2 cellular contexts compared by ENCODE assay signal in genomic region chr10:71244638-71245419, GRCh38.
TF ChIP-seq lines count a peak whose summit lies in the region.

No MANE protein-coding gene starts in this region.

TF ChIP-seq in HEK293, 187 proteins besides CTCF, POLR2A, EP300 and RAD21 (continues in another document):
- no peak for TF ChIP-seq SETDB1 (IDR thresholded peaks at IDR 0.05; ENCODE audit: insufficient read length, low read length)
- TF ChIP-seq ZXDB (tag by site-specific recombination; IDR thresholded peaks at IDR 0.05), result no peak
- TF ChIP-seq ZNF600 (tag by site-specific recombination; IDR thresholded peaks at IDR 0.05), result 0 out of 2 replicates have a peak, but pooled peaks have one; percentile 13
- no peak for TF ChIP-seq ZBTB11 (tag by site-specific recombination; conservative IDR thresholded peaks at IDR 0.05; ENCODE audit: low read depth)
- TF ChIP-seq ZSCAN23 (tag by site-specific recombination; IDR thresholded peaks at IDR 0.05), result no peak
- no peak for TF ChIP-seq ZNF544 (tag by site-specific recombination; IDR thresholded peaks at IDR 0.05)
- no peak for TF ChIP-seq SCRT1 (tag by site-specific recombination; IDR thresholded peaks at IDR 0.05; ENCODE audit: borderline replicate concordance)
- no peak for TF ChIP-seq PRDM4 (tag by site-specific recombination; IDR thresholded peaks at IDR 0.05)
- TF ChIP-seq, protein P1, sequence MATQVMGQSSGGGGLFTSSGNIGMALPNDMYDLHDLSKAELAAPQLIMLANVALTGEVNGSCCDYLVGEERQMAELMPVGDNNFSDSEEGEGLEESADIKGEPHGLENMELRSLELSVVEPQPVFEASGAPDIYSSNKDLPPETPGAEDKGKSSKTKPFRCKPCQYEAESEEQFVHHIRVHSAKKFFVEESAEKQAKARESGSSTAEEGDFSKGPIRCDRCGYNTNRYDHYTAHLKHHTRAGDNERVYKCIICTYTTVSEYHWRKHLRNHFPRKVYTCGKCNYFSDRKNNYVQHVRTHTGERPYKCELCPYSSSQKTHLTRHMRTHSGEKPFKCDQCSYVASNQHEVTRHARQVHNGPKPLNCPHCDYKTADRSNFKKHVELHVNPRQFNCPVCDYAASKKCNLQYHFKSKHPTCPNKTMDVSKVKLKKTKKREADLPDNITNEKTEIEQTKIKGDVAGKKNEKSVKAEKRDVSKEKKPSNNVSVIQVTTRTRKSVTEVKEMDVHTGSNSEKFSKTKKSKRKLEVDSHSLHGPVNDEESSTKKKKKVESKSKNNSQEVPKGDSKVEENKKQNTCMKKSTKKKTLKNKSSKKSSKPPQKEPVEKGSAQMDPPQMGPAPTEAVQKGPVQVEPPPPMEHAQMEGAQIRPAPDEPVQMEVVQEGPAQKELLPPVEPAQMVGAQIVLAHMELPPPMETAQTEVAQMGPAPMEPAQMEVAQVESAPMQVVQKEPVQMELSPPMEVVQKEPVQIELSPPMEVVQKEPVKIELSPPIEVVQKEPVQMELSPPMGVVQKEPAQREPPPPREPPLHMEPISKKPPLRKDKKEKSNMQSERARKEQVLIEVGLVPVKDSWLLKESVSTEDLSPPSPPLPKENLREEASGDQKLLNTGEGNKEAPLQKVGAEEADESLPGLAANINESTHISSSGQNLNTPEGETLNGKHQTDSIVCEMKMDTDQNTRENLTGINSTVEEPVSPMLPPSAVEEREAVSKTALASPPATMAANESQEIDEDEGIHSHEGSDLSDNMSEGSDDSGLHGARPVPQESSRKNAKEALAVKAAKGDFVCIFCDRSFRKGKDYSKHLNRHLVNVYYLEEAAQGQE (tag by site-specific recombination; IDR thresholded peaks at IDR 0.05), result no peak
- TF ChIP-seq ZNF558 (tag by site-specific recombination; IDR thresholded peaks at IDR 0.05), result no peak
- TF ChIP-seq ZNF571 (tag by site-specific recombination; IDR thresholded peaks at IDR 0.05), result no peak
- TF ChIP-seq SP2 (tag by site-specific recombination; IDR thresholded peaks at IDR 0.05), result peak; percentile 26; the same call in 1 of the 2 replicates
- no peak for TF ChIP-seq YY1 (tag by site-specific recombination; IDR thresholded peaks at IDR 0.05)
- TF ChIP-seq ZNF362 (tag by site-specific recombination; IDR thresholded peaks at IDR 0.05), result no peak
- TF ChIP-seq ZNF19 (tag by site-specific recombination; IDR thresholded peaks at IDR 0.05; ENCODE audit: low read depth), result no peak
- no peak for TF ChIP-seq ZNF423 (tag by site-specific recombination; IDR thresholded peaks at IDR 0.05)
- TF ChIP-seq TCF7L2 (IDR thresholded peaks at IDR 0.05; ENCODE audit: borderline replicate concordance, low read depth, low read length), result no peak
- no peak for TF ChIP-seq KLF1 (tag by site-specific recombination; IDR thresholded peaks at IDR 0.05)
- TF ChIP-seq KLF8 (tag by site-specific recombination; IDR thresholded peaks at IDR 0.05), result no peak
- no peak for TF ChIP-seq HOXA7 (CRISPR knock-in tag; IDR thresholded peaks at IDR 0.05; ENCODE audit: borderline replicate concordance)

TF ChIP-seq in K562, 482 proteins besides CTCF, POLR2A, EP300 and RAD21:
- TF ChIP-seq, protein P2, sequence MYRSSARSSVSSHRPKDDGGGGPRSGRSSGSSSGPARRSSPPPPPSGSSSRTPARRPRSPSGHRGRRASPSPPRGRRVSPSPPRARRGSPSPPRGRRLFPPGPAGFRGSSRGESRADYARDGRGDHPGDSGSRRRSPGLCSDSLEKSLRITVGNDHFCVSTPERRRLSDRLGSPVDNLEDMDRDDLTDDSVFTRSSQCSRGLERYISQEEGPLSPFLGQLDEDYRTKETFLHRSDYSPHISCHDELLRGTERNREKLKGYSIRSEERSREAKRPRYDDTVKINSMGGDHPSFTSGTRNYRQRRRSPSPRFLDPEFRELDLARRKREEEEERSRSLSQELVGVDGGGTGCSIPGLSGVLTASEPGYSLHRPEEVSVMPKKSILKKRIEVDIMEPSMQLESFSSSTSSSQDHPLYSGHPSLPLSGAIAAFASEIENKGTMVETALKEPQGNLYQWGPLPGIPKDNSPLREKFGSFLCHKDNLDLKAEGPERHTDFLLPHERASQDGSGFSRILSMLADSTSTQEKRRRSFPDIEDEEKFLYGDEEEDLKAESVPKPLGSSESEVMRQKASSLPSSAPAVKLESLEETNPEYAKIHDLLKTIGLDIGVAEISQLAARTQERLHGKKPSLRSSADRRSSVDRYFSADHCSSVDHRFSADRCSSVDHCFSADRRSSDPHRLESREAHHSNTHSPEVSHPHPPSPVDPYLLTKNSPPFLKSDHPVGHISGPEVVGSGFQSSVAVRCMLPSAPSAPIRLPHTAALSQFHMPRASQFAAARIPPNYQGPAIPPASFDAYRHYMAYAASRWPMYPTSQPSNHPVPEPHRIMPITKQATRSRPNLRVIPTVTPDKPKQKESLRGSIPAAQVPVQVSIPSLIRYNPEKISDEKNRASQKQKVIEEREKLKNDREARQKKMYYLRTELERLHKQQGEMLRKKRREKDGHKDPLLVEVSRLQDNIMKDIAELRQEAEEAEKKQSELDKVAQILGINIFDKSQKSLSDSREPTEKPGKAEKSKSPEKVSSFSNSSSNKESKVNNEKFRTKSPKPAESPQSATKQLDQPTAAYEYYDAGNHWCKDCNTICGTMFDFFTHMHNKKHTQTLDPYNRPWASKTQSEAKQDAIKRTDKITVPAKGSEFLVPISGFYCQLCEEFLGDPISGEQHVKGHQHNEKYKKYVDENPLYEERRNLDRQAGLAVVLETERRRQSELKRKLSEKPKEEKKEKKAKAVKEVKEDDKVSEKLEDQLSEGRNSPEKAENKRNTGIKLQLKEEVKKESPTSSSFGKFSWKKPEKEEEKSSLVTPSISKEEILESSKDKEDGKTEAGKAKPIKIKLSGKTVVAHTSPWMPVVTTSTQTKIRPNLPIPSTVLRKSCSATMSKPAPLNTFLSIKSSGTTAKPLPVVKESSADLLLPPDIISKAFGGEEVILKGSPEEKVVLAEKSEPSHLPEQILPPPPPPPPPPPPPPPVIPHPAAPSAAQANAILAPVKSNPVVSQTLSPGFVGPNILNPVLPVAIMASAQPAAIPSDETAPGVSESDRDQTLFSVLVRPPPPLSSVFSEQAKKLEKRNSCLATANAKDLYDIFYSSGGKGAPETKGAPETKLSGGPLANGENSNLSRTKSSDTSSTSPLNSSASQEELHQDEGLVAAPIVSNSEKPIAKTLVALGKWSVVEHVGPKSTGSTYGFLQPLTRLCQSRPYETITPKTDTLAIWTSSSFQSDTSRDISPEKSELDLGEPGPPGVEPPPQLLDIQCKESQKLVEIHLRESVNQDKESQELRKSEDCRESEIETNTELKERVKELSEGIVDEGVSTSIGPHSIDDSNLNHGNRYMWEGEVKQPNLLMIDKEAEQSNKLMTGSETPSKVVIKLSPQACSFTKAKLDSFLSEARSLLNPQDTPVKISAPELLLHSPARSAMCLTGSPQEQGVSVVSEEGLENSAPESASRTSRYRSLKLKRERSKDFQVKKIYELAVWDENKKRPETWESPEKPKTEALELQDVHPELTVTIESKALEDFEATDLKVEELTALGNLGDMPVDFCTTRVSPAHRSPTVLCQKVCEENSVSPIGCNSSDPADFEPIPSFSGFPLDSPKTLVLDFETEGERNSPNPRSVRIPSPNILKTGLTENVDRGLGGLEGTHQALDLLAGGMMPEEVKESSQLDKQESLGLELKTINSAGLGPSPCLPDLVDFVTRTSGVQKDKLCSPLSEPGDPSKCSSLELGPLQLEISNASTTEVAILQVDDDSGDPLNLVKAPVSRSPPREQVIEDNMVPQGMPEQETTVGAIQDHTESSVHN (IDR thresholded peaks at IDR 0.05; ENCODE audit: borderline replicate concordance in 1 of 2, low read depth in 1 of 2), result no peak
- TF ChIP-seq SIN3B (IDR thresholded peaks at IDR 0.05; ENCODE audit: low read depth), result no peak
- TF ChIP-seq CTBP1 (IDR thresholded peaks at IDR 0.05; ENCODE audit: borderline replicate concordance), result 0 out of 2 replicates have a peak, but pooled peaks have one; percentile 9
- TF ChIP-seq HMG20B (CRISPR knock-in tag; IDR thresholded peaks at IDR 0.05), result no peak
- no peak for TF ChIP-seq HNRNPK (IDR thresholded peaks at IDR 0.05; ENCODE audit: low read depth, low read length, poor library complexity, severe bottlenecking)
- TF ChIP-seq GABPB1 (CRISPR knock-in tag; IDR thresholded peaks at IDR 0.05), result no peak
- peak; percentile 2; the same call in 1 of the 2 replicates for TF ChIP-seq SPI1 (IDR thresholded peaks at IDR 0.05; ENCODE audit: borderline replicate concordance, low read depth, low read length)
- TF ChIP-seq RBM39 (optimal IDR thresholded peaks at IDR 0.05; ENCODE audit: low read depth, low read length), result no peak
- no peak for TF ChIP-seq ZNF133 (CRISPR knock-in tag; IDR thresholded peaks at IDR 0.05)
- TF ChIP-seq MTF1 (CRISPR knock-in tag; IDR thresholded peaks at IDR 0.05; ENCODE audit: borderline replicate concordance), result no peak
- TF ChIP-seq SAFB (IDR thresholded peaks at IDR 0.05; ENCODE audit: borderline replicate concordance, low read depth, low read length), result no peak
- no peak for TF ChIP-seq CREB3L1 (IDR thresholded peaks at IDR 0.05; ENCODE audit: borderline replicate concordance, low read depth)
- TF ChIP-seq MYC (IDR thresholded peaks at IDR 0.05; ENCODE audit: low read depth, low read length), result no peak
- no peak for TF ChIP-seq MYC (CRISPR knock-in tag; IDR thresholded peaks at IDR 0.05; ENCODE audit: borderline replicate concordance, low read depth)
- TF ChIP-seq ZC3H8 (IDR thresholded peaks at IDR 0.05), result no peak
- TF ChIP-seq SNRNP70 (optimal IDR thresholded peaks at IDR 0.05; ENCODE audit: low read depth, low read length), result no peak
- TF ChIP-seq TEAD2 (tag; IDR thresholded peaks at IDR 0.05), result no peak
- TF ChIP-seq USF2 (CRISPR knock-in tag; IDR thresholded peaks at IDR 0.05), result no peak
- TF ChIP-seq SAP30 (IDR thresholded peaks at IDR 0.05; ENCODE audit: borderline replicate concordance, insufficient read depth, low read depth, low read length, poor library complexity, severe bottlenecking), result no peak
- no peak for TF ChIP-seq E2F6 (IDR thresholded peaks at IDR 0.05; ENCODE audit: borderline replicate concordance in 1 of 2, extremely low read depth in 1 of 2, insufficient read depth in 1 of 2, insufficient read length in 1 of 2, low read depth in 1 of 2, low read length in 1 of 2, poor library complexity in 1 of 2, severe bottlenecking in 1 of 2)
- TF ChIP-seq XRCC4 (IDR thresholded peaks at IDR 0.05; ENCODE audit: extremely low read depth, insufficient read depth, insufficient read length), result no peak
- no peak for TF ChIP-seq ZNF507 (tag; conservative IDR thresholded peaks at IDR 0.05)
- no peak for TF ChIP-seq ZNF445 (CRISPR knock-in tag; IDR thresholded peaks at IDR 0.05; ENCODE audit: low read depth)
- no peak for TF ChIP-seq ARID4B (CRISPR knock-in tag; IDR thresholded peaks at IDR 0.05)
- TF ChIP-seq EGR1 (conservative IDR thresholded peaks at IDR 0.05), result peak; percentile 24; the same call in 1 of the 2 replicates
